In the genomic region with DNA sequence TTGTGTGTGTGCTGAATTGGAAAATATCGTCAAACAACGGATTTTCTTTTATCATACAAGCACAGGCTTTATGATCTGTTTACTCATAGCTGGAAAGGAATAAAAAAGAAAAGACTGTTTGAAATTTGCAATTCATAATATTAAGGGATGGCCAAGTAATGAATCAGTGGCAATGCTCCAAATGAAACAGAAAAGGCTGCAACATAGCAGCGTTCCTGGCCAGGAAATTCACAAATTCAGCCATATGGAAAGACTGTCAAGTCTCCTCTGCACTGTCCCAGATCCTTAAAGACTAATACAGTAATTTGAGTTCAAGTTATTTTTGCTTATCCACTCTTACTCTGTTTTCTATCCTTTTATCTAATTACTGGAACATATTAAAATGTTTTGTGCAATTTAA, we compare ENCODE assay signal across 23 cellular contexts.
DNase-seq lines count a peak whose midpoint lies in the region; TF ChIP-seq lines count a peak whose summit lies in the region.
"Had no signal": no experiment of that assay in that cellular context is flagged by ENCODE, and none has a peak within 500 bp of the region (broad histone marks: within the 10 kb centered on the region; RNA-seq: fewer than 3 reads in every experiment).

No MANE protein-coding gene starts in this region.

- peak; percentile 40 for DNase-seq in LHCN-M2 (ENCODE audit: low read depth)
- peak; percentile 67 for DNase-seq in fibroblast of the aortic adventitia (ENCODE audit: low read depth)
- DNase-seq in GM10266 (ENCODE audit: extremely low spot score) = no peak
- DNase-seq in iPS-NIHi7 (ENCODE audit: extremely low spot score) = no peak
- no peak for DNase-seq in mucosa of gallbladder (ENCODE audit: low spot score)
- DNase-seq in NCI-H1092 treated with DMSO at 0.1 percent for 48 hours (lab: John Stamatoyannopoulos, UW) = no peak
- DNase-seq: activated CD8-positive, alpha-beta T cell treated with anti-CD3 and anti-CD28 coated beads for 36 hours; activated naive CD4-positive, alpha-beta T cell treated with anti-CD3 and anti-CD28 coated beads, Interleukin-2, amount 50 U/mL, for 16 hours; activated T-cell treated with anti-CD3 and anti-CD28 coated beads, Interleukin-2, amount 50 U/mL, for 4 hours; DMS153; effector memory CD8-positive, alpha-beta T cell; Kasumi-1; lower lobe of right lung; naive B cell; NCI-H146; NCI-H2227 treated with DMSO at 0.1 percent for 48 hours; ovary; small intestine had no signal

- H3K36me3 Mint-ChIP-seq in brain = no peaks in the 10 kb centered on the region
- H3K36me3 Mint-ChIP-seq: naive B cell, WTC11 had no signal

- no peak overlapping the region for H3K4me3 ChIP-seq in fibroblast of the aortic adventitia (ENCODE audit: low read depth, low read length)
- H3K4me3 ChIP-seq: gastroesophageal sphincter, lower lobe of right lung, ovary, thoracic aorta had no signal

- H3K4me3 Mint-ChIP-seq in brain = peak overlapping the region in 1 of 5 experiments; percentile 10
- H3K4me3 Mint-ChIP-seq: activated CD8-positive, alpha-beta T cell treated with anti-CD3 and anti-CD28 coated beads for 36 hours; activated T-cell treated with anti-CD3 and anti-CD28 coated beads, Interleukin-2, amount 50 U/mL, for 4 hours; effector memory CD8-positive, alpha-beta T cell; naive B cell; T-helper 1 cell treated with Interleukin-12 subunit alpha and Interleukin-12 subunit beta and Interleukin-4 antibody, amounts not matched to agents 30 μg/mL and 1 μg/mL, for 36 hours; WTC11 had no signal

- no peaks in the 10 kb centered on the region for H3K27me3 Mint-ChIP-seq in brain
- H3K27me3 Mint-ChIP-seq: activated CD8-positive, alpha-beta T cell treated with anti-CD3 and anti-CD28 coated beads for 36 hours; effector memory CD8-positive, alpha-beta T cell; naive B cell had no signal

- no peaks in the 10 kb centered on the region for H3K9me3 Mint-ChIP-seq in brain
- H3K9me3 Mint-ChIP-seq: activated CD8-positive, alpha-beta T cell treated with anti-CD3 and anti-CD28 coated beads for 36 hours; activated T-cell treated with anti-CD3 and anti-CD28 coated beads, Interleukin-2, amount 50 U/mL, for 4 hours; effector memory CD8-positive, alpha-beta T cell; naive B cell; T-helper 1 cell treated with Interleukin-12 subunit alpha and Interleukin-12 subunit beta and Interleukin-4 antibody, amounts not matched to agents 30 μg/mL and 1 μg/mL, for 36 hours; WTC11 had no signal

- TF ChIP-seq CTCF in brain (conservative IDR thresholded peaks at IDR 0.05) = no peak
- TF ChIP-seq CTCF in fibroblast of the aortic adventitia (IDR thresholded peaks at IDR 0.05; ENCODE audit: insufficient read depth, low read length) = no peak
- no peak for TF ChIP-seq CTCF in GM10266 (IDR thresholded peaks at IDR 0.05; ENCODE audit: control insufficient read depth, insufficient read depth, low read depth, missing control alignments)

- peak overlapping the region in 3 of 5 experiments; percentile 41 to 84 (median 77) for H3K27ac Mint-ChIP-seq in brain
- H3K27ac Mint-ChIP-seq: activated CD8-positive, alpha-beta T cell treated with anti-CD3 and anti-CD28 coated beads for 36 hours; effector memory CD8-positive, alpha-beta T cell; naive B cell; T-helper 1 cell treated with Interleukin-12 subunit alpha and Interleukin-12 subunit beta and Interleukin-4 antibody, amounts not matched to agents 30 μg/mL and 1 μg/mL, for 36 hours; WTC11 had no signal

- peaks cover 20% of the 10 kb centered on the region for H3K4me1 Mint-ChIP-seq in brain
- H3K4me1 Mint-ChIP-seq: naive B cell had no signal

Comparison
In these comparisons a context has a peak if more than half of its experiments do, and no peak if none do; other contexts are left out.
1. DNase-seq: peak in LHCN-M2 (single experiment) and fibroblast of the aortic adventitia (single experiment); none in GM10266 (single experiment), iPS-NIHi7 (single experiment), mucosa of gallbladder (single experiment) and NCI-H1092 treated with DMSO at 0.1 percent for 48 hours (single experiment).